11 cellular contexts compared by ENCODE assay signal in genomic region chr4:79603681-79604080, GRCh38.
DNase-seq lines count a peak whose midpoint lies in the region; ATAC-seq and TF ChIP-seq lines count a peak whose summit lies in the region.
"Had no signal": no experiment of that assay in that cellular context is flagged by ENCODE, and none has a peak within 500 bp of the region (broad histone marks: within the 10 kb centered on the region; RNA-seq: fewer than 3 reads in every experiment).

No MANE protein-coding gene starts in this region.

- H3K4me3 ChIP-seq in OCI-LY1 (ENCODE audit: low read depth, low read length, poor library complexity, severe bottlenecking) (no peak overlapping the region), spleen (peak overlapping the region in 1 of 8 donors; percentile 5)
- H3K4me3 ChIP-seq: sigmoid colon had no signal

- H3K27ac ChIP-seq in OCI-LY1 (ENCODE audit: low read depth, low read length, poor library complexity, severe bottlenecking) = no peak overlapping the region
- H3K27ac ChIP-seq in spleen = peak overlapping the region in 4 of 8 donors; percentile 25 to 62 (median 36)
- H3K27ac ChIP-seq: KMS-11 had no signal

- intact Hi-C loops in spleen (cut with DNase I; ENCODE audit: low total_unique reads) = no loop called here

- WGBS in spleen, 5 donors = 14 to 35% (median 23%) methylated on average over 5 of the region's 5 CpGs

- DNase-seq in AML-193 (lab: John Stamatoyannopoulos, UW) (peak; percentile 26 to 46), DMS53 (lab: John Stamatoyannopoulos, UW) (no peak), NCI-H510A (lab: John Stamatoyannopoulos, UW) (no peak), spleen (no peak)
- DNase-seq: NCI-H524, sigmoid colon had no signal

- ATAC-seq in GM18861 (IDR thresholded peaks at IDR 0.05; ENCODE audit: unreplicated experiment) (peak; percentile 59), HG02885 (IDR thresholded peaks at IDR 0.05; ENCODE audit: poor library complexity, unreplicated experiment) (peak; percentile 68), GM19455 (IDR thresholded peaks at IDR 0.05; ENCODE audit: unreplicated experiment) (no peak)

- H3K9me3 ChIP-seq in OCI-LY1 (ENCODE audit: low read length) (no peaks in the 10 kb centered on the region), spleen (peaks cover 0 to 3% (median 0%) of the 10 kb centered on the region in 8 donors)
- H3K9me3 ChIP-seq: sigmoid colon had no signal

- H3K36me3 ChIP-seq in OCI-LY1 (ENCODE audit: insufficient read depth, low read length) = no peaks in the 10 kb centered on the region
- no peaks in the 10 kb centered on the region for H3K36me3 ChIP-seq in spleen
- H3K36me3 ChIP-seq: sigmoid colon had no signal

- no peaks in the 10 kb centered on the region for H3F3A ChIP-seq in OCI-LY1 (ENCODE audit: insufficient read depth, low read length)

- peak overlapping the region; percentile 32 for H3K4me2 ChIP-seq in OCI-LY1 (ENCODE audit: low read length)
- H3K4me2 ChIP-seq: KMS-11 had no signal

- H2AFZ ChIP-seq in OCI-LY1 (ENCODE audit: low read length) = no peak overlapping the region; the same call in 1 of the 2 replicates

- H3K4me1 ChIP-seq in OCI-LY1 (ENCODE audit: insufficient read depth, low read length, severe bottlenecking) = no peaks in the 10 kb centered on the region
- peaks cover 0 to 13% (median 0%) of the 10 kb centered on the region in 6 donors for H3K4me1 ChIP-seq in spleen

- H3K79me2 ChIP-seq in OCI-LY1 (ENCODE audit: insufficient read depth, low read length) = no peaks in the 10 kb centered on the region

- no peak for TF ChIP-seq POLR2A in spleen (IDR thresholded peaks at IDR 0.05)

- H4K20me1 ChIP-seq in OCI-LY1 (ENCODE audit: insufficient read depth, low read length) = no peaks in the 10 kb centered on the region

- H3K27me3 ChIP-seq in OCI-LY1 (ENCODE audit: insufficient read depth, low read length) (no peaks in the 10 kb centered on the region), spleen (replicated peaks in 1 of 7) (no peaks in the 10 kb centered on the region)
- H3K27me3 ChIP-seq: sigmoid colon had no signal

- no peaks in the 10 kb centered on the region for H3K9me2 ChIP-seq in OCI-LY1 (ENCODE audit: low read depth, low read length)

- TF ChIP-seq CTCF in OCI-LY1 (IDR thresholded peaks at IDR 0.05; ENCODE audit: low read length) = no peak
- TF ChIP-seq CTCF in spleen (IDR thresholded peaks at IDR 0.05 in 8 of 11, conservative IDR thresholded peaks at IDR 0.05 in 3 of 11) = no peak

- no peak overlapping the region for H3K9ac ChIP-seq in OCI-LY1 (ENCODE audit: low read length)
- H3K9ac ChIP-seq: KMS-11 had no signal

Comparison
In these comparisons a context has a peak if more than half of its experiments do, and no peak if none do; other contexts are left out.
1. DNase-seq: peak in AML-193 (2 of 2); none in DMS53 (single experiment), NCI-H510A (single experiment) and spleen (single experiment).